Comparison of ENCODE assay signal across 11 cellular contexts in genomic region chr10:89164080-89164479, GRCh38. TPM values are rescaled to one million over a fixed set of nuclear protein-coding genes. Genes with fewer than 3 reads are reported as not detected.
A peak's percentile ranks its signal among the peaks of the same experiment; 100 is the strongest.
DNase-seq lines count a peak whose midpoint lies in the region; ATAC-seq and TF ChIP-seq lines count a peak whose summit lies in the region.
"Had no signal": no experiment of that assay in that cellular context is flagged by ENCODE, and none has a peak within 500 bp of the region (broad histone marks: within the 10 kb centered on the region; RNA-seq: fewer than 3 reads in every experiment).

No MANE protein-coding gene starts in this region.

- H3K27ac ChIP-seq in skin epidermis (peak overlapping the region in 18 of 21 experiments; percentile 6 to 81 (median 50)), ovary (no peak overlapping the region)
- H3K27ac ChIP-seq: A549 had no signal

- intact Hi-C loops in activated CD4-positive, alpha-beta T cell treated with anti-CD3 and anti-CD28 coated beads for 36 hours (cut with DNase I, micrococcal nuclease), result loop anchor here (2.0 to 10.0 kb wide), 4 partner anchors 43 to 889 kb away; partner anchors contain the start of gene CH25H (in 1 of the 2)
- intact Hi-C loops in ovary (cut with DNase I), result no loop called here

- CTCF ChIA-PET in activated CD4-positive, alpha-beta T cell treated with anti-CD3 and anti-CD28 coated beads for 36 hours (lab: Charles Lee), result interaction anchor here (0.6 to 1.9 kb wide), 12 partner anchors 12 to 230 kb away, joined by 3 to 13 read pairs (median 4); no protein-coding TSS in a partner anchor
- CTCF ChIA-PET in activated CD8-positive, alpha-beta T cell treated with anti-CD3 and anti-CD28 coated beads, Interleukin-2, amount 10 ng/mL, durations not matched to agents 7 days and 5 days (lab: Charles Lee), result interaction anchor here (0.8 to 2.9 kb wide), 10 partner anchors 23 to 229 kb away, joined by 3 to 15 read pairs (median 4); partner anchors contain the start of gene CH25H

- POLR2A ChIA-PET in activated CD4-positive, alpha-beta T cell treated with anti-CD3 and anti-CD28 coated beads for 36 hours (lab: Charles Lee), result no interaction called here
- POLR2A ChIA-PET in activated CD8-positive, alpha-beta T cell treated with anti-CD3 and anti-CD28 coated beads, Interleukin-2, amount 10 ng/mL, durations not matched to agents 7 days and 5 days (lab: Charles Lee), result interaction anchor here (0.9 to 1.7 kb wide), 2 partner anchors 133 to 173 kb away, joined by 3 to 4 read pairs; partner anchors contain the start of gene FAS

- no peaks in the 10 kb centered on the region for H3K27me3 ChIP-seq in ovary

- H3K4me3 ChIP-seq in skin epidermis (no peak overlapping the region), ovary (no peak overlapping the region)
- H3K4me3 ChIP-seq: A549 had no signal

- WGBS in ovary, 3 donors, result 82 to 92% (median 82%) methylated on average over 3 of the region's 3 CpGs

- H3K36me3 Mint-ChIP-seq in activated CD4-positive, alpha-beta T cell treated with anti-CD3 and anti-CD28 coated beads for 36 hours (ENCODE audit: low read depth), result peaks cover 3% of the 10 kb centered on the region
- no peaks in the 10 kb centered on the region for H3K36me3 Mint-ChIP-seq in activated CD8-positive, alpha-beta T cell treated with anti-CD3 and anti-CD28 coated beads, Interleukin-2, amount 10 ng/mL, durations not matched to agents 7 days and 5 days (ENCODE audit: low read depth)

- H3K27ac Mint-ChIP-seq in activated CD4-positive, alpha-beta T cell treated with anti-CD3 and anti-CD28 coated beads for 36 hours, result peak overlapping the region; percentile 84
- peak overlapping the region; percentile 84 for H3K27ac Mint-ChIP-seq in activated CD8-positive, alpha-beta T cell treated with anti-CD3 and anti-CD28 coated beads, Interleukin-2, amount 10 ng/mL, durations not matched to agents 7 days and 5 days

- no peak for TF ChIP-seq EP300 in ovary (IDR thresholded peaks at IDR 0.05)

- DNase-seq in activated CD4-positive, alpha-beta T cell treated with anti-CD3 and anti-CD28 coated beads for 36 hours, result no peak
- DNase-seq in activated CD4-positive, alpha-beta T cell treated with anti-CD3 and anti-CD28 coated beads for 4 hours, result no peak
- no peak for DNase-seq in activated CD8-positive, alpha-beta T cell treated with anti-CD3 and anti-CD28 coated beads, Interleukin-2, amount 10 ng/mL, durations not matched to agents 7 days and 5 days
- DNase-seq in NCI-H526 (lab: John Stamatoyannopoulos, UW) (no peak), ovary (no peak)
- no peak for DNase-seq in activated CD4-positive, alpha-beta T cell treated with anti-CD3 and anti-CD28 coated beads for 1 hour
- DNase-seq: NCI-H446 had no signal

- ATAC-seq in activated CD4-positive, alpha-beta T cell treated with anti-CD3 and anti-CD28 coated beads for 36 hours, result peak; percentile 7
- ATAC-seq in HG03039 (IDR thresholded peaks at IDR 0.05; ENCODE audit: unreplicated experiment), result peak; percentile 11
- peak; percentile 25 for ATAC-seq in activated CD8-positive, alpha-beta T cell treated with anti-CD3 and anti-CD28 coated beads, Interleukin-2, amount 10 ng/mL, durations not matched to agents 7 days and 5 days
- ATAC-seq: A549 had no signal

- peaks cover 32% of the 10 kb centered on the region for H3K4me1 Mint-ChIP-seq in activated CD4-positive, alpha-beta T cell treated with anti-CD3 and anti-CD28 coated beads for 36 hours
- H3K4me1 Mint-ChIP-seq in activated CD8-positive, alpha-beta T cell treated with anti-CD3 and anti-CD28 coated beads, Interleukin-2, amount 10 ng/mL, durations not matched to agents 7 days and 5 days (ENCODE audit: low read depth), result peaks cover 25% of the 10 kb centered on the region

- H3K4me3 Mint-ChIP-seq in activated CD4-positive, alpha-beta T cell treated with anti-CD3 and anti-CD28 coated beads for 36 hours, result peak overlapping the region; percentile 38
- peak overlapping the region; percentile 67 for H3K4me3 Mint-ChIP-seq in activated CD8-positive, alpha-beta T cell treated with anti-CD3 and anti-CD28 coated beads, Interleukin-2, amount 10 ng/mL, durations not matched to agents 7 days and 5 days

- H3K27me3 Mint-ChIP-seq in activated CD4-positive, alpha-beta T cell treated with anti-CD3 and anti-CD28 coated beads for 36 hours, result peaks cover 24% of the 10 kb centered on the region
- peaks cover 9% of the 10 kb centered on the region for H3K27me3 Mint-ChIP-seq in activated CD8-positive, alpha-beta T cell treated with anti-CD3 and anti-CD28 coated beads, Interleukin-2, amount 10 ng/mL, durations not matched to agents 7 days and 5 days (ENCODE audit: low read depth)

- no peaks in the 10 kb centered on the region for H3K36me3 ChIP-seq in ovary

- H3K4me1 ChIP-seq in ovary (ENCODE audit: insufficient read depth), result no peaks in the 10 kb centered on the region
- H3K4me1 ChIP-seq: A549 had no signal

- no peak for TF ChIP-seq CTCF in ovary (IDR thresholded peaks at IDR 0.05)

- H3K9me3 Mint-ChIP-seq in activated CD4-positive, alpha-beta T cell treated with anti-CD3 and anti-CD28 coated beads for 36 hours (ENCODE audit: low read depth), result no peaks in the 10 kb centered on the region
- H3K9me3 Mint-ChIP-seq in activated CD8-positive, alpha-beta T cell treated with anti-CD3 and anti-CD28 coated beads, Interleukin-2, amount 10 ng/mL, durations not matched to agents 7 days and 5 days (ENCODE audit: insufficient read depth), result no peaks in the 10 kb centered on the region

- no peak for TF ChIP-seq POLR2A in ovary (IDR thresholded peaks at IDR 0.05)

- H3K9me3 ChIP-seq in ovary, result no peaks in the 10 kb centered on the region
- H3K9me3 ChIP-seq: A549 had no signal

RNA-seq across cellular contexts. Expression of gene CH25H, which starts 43.0 kb away (rescaled TPM):
- total RNA-seq in activated CD4-positive, alpha-beta T cell treated with anti-CD3 and anti-CD28 coated beads for 36 hours, result not detected
- not detected for total RNA-seq in activated CD8-positive, alpha-beta T cell treated with anti-CD3 and anti-CD28 coated beads, Interleukin-2, amount 10 ng/mL, durations not matched to agents 7 days and 5 days
- total RNA-seq in ovary, result 1 to 10 TPM in 6 of 7 donors, under 1 TPM in 1; 0.52 to 3.8 (median 1.6) TPM
- 1 to 10 TPM in 1 of 2 donors, under 1 TPM in 1; 0.22 to 1.9 TPM for polyA plus RNA-seq in ovary
- total RNA-seq: glomerular endothelial cell had no signal
- polyA plus RNA-seq: A549 had no signal

Comparison
In these comparisons a context has a peak if more than half of its experiments do, and no peak if none do; other contexts are left out.
1. H3K27ac ChIP-seq: peak in skin epidermis (18 of 21); none in ovary (0 of 2).
2. intact Hi-C loops: an anchor here in activated CD4-positive, alpha-beta T cell treated with anti-CD3 and anti-CD28 coated beads for 36 hours (2.0 to 10.0 kb wide); none called in ovary.
3. Peak in every context shown above with its lines, with median percentiles within 50 percentile points of each other: ATAC-seq.